ENCODE assay signal across 15 cellular contexts in genomic region chr10:84269773-84270172, GRCh38. TPM values are rescaled to one million over a fixed set of nuclear protein-coding genes. Genes with fewer than 3 reads are reported as not detected.
DNase-seq lines count a peak whose midpoint lies in the region; ATAC-seq and TF ChIP-seq lines count a peak whose summit lies in the region.
"Had no signal": no experiment of that assay in that cellular context is flagged by ENCODE, and none has a peak within 500 bp of the region (broad histone marks: within the 10 kb centered on the region; RNA-seq: fewer than 3 reads in every experiment).

No MANE protein-coding gene starts in this region.

- no peak overlapping the region for H3K27ac ChIP-seq in psoas muscle
- H3K27ac ChIP-seq: parathyroid adenoma had no signal

- TF ChIP-seq CTCF in AG09309 (IDR thresholded peaks at IDR 0.05; ENCODE audit: control insufficient read depth, insufficient read depth, low read depth, low read length, missing control alignments) = no peak
- no peak for TF ChIP-seq CTCF in astrocyte of the cerebellum (IDR thresholded peaks at IDR 0.05; ENCODE audit: low read depth, low read length, missing control alignments)
- TF ChIP-seq CTCF in psoas muscle (IDR thresholded peaks at IDR 0.05) = no peak
- no peak for TF ChIP-seq CTCF in natural killer cell (IDR thresholded peaks at IDR 0.05)

- DNase-seq in AG09309 (ENCODE audit: low read depth) (peak; percentile 72), HS-27A (ENCODE audit: low read depth) (peak; percentile 48), astrocyte of the cerebellum (ENCODE audit: low read depth) (peak; percentile 13), hepatic stellate cell (ENCODE audit: low spot score) (peak; percentile 61), psoas muscle (no peak), NCI-H128 (lab: John Stamatoyannopoulos, UW; ENCODE audit: unreplicated experiment) (no peak), natural killer cell (no peak)
- no peak for DNase-seq in activated CD4-positive, alpha-beta T cell treated with anti-CD3 and anti-CD28 coated beads, Interleukin-2, amount 10 ng/mL, durations not matched to agents 7 days and 5 days
- DNase-seq: C1 segment of cervical spinal cord; MV-4-11; stimulated activated CD4-positive, alpha-beta T cell treated with anti-CD3 and anti-CD28 coated beads, Interleukin-1b, Interleukin-23, amount 100 ng/mL, for 48 hours had no signal

- H3K4me1 Mint-ChIP-seq in activated CD4-positive, alpha-beta T cell treated with anti-CD3 and anti-CD28 coated beads, Interleukin-2, amount 10 ng/mL, durations not matched to agents 7 days and 5 days = peaks cover 22% of the 10 kb centered on the region
- peaks cover 7 to 11% of the 10 kb centered on the region in 2 donors for H3K4me1 Mint-ChIP-seq in natural killer cell

- no peaks in the 10 kb centered on the region for H3K4me1 ChIP-seq in psoas muscle

- H3K4me3 Mint-ChIP-seq in activated CD4-positive, alpha-beta T cell treated with anti-CD3 and anti-CD28 coated beads, Interleukin-2, amount 10 ng/mL, durations not matched to agents 7 days and 5 days = no peak overlapping the region
- H3K4me3 Mint-ChIP-seq in natural killer cell = no peak overlapping the region
- H3K4me3 Mint-ChIP-seq: memory B cell had no signal

- peaks cover 5% of the 10 kb centered on the region for H3K27me3 Mint-ChIP-seq in activated CD4-positive, alpha-beta T cell treated with anti-CD3 and anti-CD28 coated beads, Interleukin-2, amount 10 ng/mL, durations not matched to agents 7 days and 5 days
- H3K27me3 Mint-ChIP-seq in natural killer cell (ENCODE audit: low read depth in 2 of 2) = peaks cover 11% of the 10 kb centered on the region in 2 donors

- ATAC-seq in psoas muscle (no peak), natural killer cell (no peak)
- ATAC-seq: Panc1 had no signal

- CTCF ChIA-PET in activated CD4-positive, alpha-beta T cell treated with anti-CD3 and anti-CD28 coated beads, Interleukin-2, amount 10 ng/mL, durations not matched to agents 7 days and 5 days (lab: Charles Lee) = interaction anchor here (1.5 kb wide), 1 partner anchor 267 kb away, joined by 4 read pairs; no protein-coding TSS in a partner anchor

- no peaks in the 10 kb centered on the region for H3K36me3 Mint-ChIP-seq in activated CD4-positive, alpha-beta T cell treated with anti-CD3 and anti-CD28 coated beads, Interleukin-2, amount 10 ng/mL, durations not matched to agents 7 days and 5 days (ENCODE audit: low read depth)
- no peaks in the 10 kb centered on the region for H3K36me3 Mint-ChIP-seq in natural killer cell
- H3K36me3 Mint-ChIP-seq: memory B cell had no signal

- in situ Hi-C loops in astrocyte of the cerebellum (cut with HindIII; ENCODE audit: low sequenced_read_pairs) = loop anchor here (25.0 kb wide), 1 partner anchor 243 kb away; no protein-coding TSS in a partner anchor

- intact Hi-C loops in psoas muscle (cut with DNase I) = loop anchor here (5.0 to 10.0 kb wide), 2 partner anchors 105 to 108 kb away; no protein-coding TSS in a partner anchor
- intact Hi-C loops in natural killer cell (cut with micrococcal nuclease) = loop anchor here (5.0 kb wide), 2 partner anchors 63 to 83 kb away; no protein-coding TSS in a partner anchor

- no peak overlapping the region for H3K27ac Mint-ChIP-seq in activated CD4-positive, alpha-beta T cell treated with anti-CD3 and anti-CD28 coated beads, Interleukin-2, amount 10 ng/mL, durations not matched to agents 7 days and 5 days
- no peak overlapping the region for H3K27ac Mint-ChIP-seq in natural killer cell
- H3K27ac Mint-ChIP-seq: memory B cell had no signal

- POLR2A ChIA-PET in activated CD4-positive, alpha-beta T cell treated with anti-CD3 and anti-CD28 coated beads, Interleukin-2, amount 10 ng/mL, durations not matched to agents 7 days and 5 days (lab: Charles Lee) = no interaction called here

- WGBS in psoas muscle, 3 donors = 41 to 50% (median 45%) methylated on average over 2 of the region's 2 CpGs

- H3K9me3 Mint-ChIP-seq in activated CD4-positive, alpha-beta T cell treated with anti-CD3 and anti-CD28 coated beads, Interleukin-2, amount 10 ng/mL, durations not matched to agents 7 days and 5 days = no peaks in the 10 kb centered on the region
- H3K9me3 Mint-ChIP-seq in natural killer cell = no peaks in the 10 kb centered on the region
- H3K9me3 Mint-ChIP-seq: memory B cell had no signal

- peaks cover 0 to 17% (median 3%) of the 10 kb centered on the region in 3 donors for H3K27me3 ChIP-seq in psoas muscle (ENCODE audit: insufficient read depth in 3 of 3, low read length in 2 of 3)

- H3K9me3 ChIP-seq in psoas muscle = no peaks in the 10 kb centered on the region

- H3K4me3 ChIP-seq in AG09309 (ENCODE audit: control insufficient read depth, low read depth, low read length) (no peak overlapping the region), astrocyte of the cerebellum (ENCODE audit: low read depth, low read length) (no peak overlapping the region), psoas muscle (no peak overlapping the region)

- H3K36me3 ChIP-seq in psoas muscle (ENCODE audit: insufficient read depth in 1 of 2, low read depth in 1 of 2) = no peaks in the 10 kb centered on the region

RNA-seq across cellular contexts. Expression of gene RGR, which starts 24.9 kb away (rescaled TPM):
- total RNA-seq in activated CD4-positive, alpha-beta T cell treated with anti-CD3 and anti-CD28 coated beads, Interleukin-2, amount 10 ng/mL, durations not matched to agents 7 days and 5 days = not detected
- total RNA-seq in psoas muscle (not detected), natural killer cell (not detected)
- polyA plus RNA-seq in psoas muscle = under 1 TPM; 0.10 to 0.28 (median 0.25) TPM
- total RNA-seq: activated CD8-positive, alpha-beta memory T cell treated with anti-CD3 and anti-CD28 coated beads for 36 hours had no signal

RNA-seq across cellular contexts. Expression of gene LRIT1, which starts 28.4 kb away (rescaled TPM):
- not detected for total RNA-seq in activated CD4-positive, alpha-beta T cell treated with anti-CD3 and anti-CD28 coated beads, Interleukin-2, amount 10 ng/mL, durations not matched to agents 7 days and 5 days
- total RNA-seq in psoas muscle (not detected), natural killer cell (not detected)
- not detected for polyA plus RNA-seq in psoas muscle
- total RNA-seq: activated CD8-positive, alpha-beta memory T cell treated with anti-CD3 and anti-CD28 coated beads for 36 hours had no signal

RNA-seq across cellular contexts. Expression of gene LRIT2, which starts 44.4 kb away (rescaled TPM):
- not detected for total RNA-seq in activated CD4-positive, alpha-beta T cell treated with anti-CD3 and anti-CD28 coated beads, Interleukin-2, amount 10 ng/mL, durations not matched to agents 7 days and 5 days
- total RNA-seq in psoas muscle (not detected), natural killer cell (not detected)
- not detected for polyA plus RNA-seq in psoas muscle
- total RNA-seq: activated CD8-positive, alpha-beta memory T cell treated with anti-CD3 and anti-CD28 coated beads for 36 hours had no signal

RNA-seq across cellular contexts. Expression of gene CCSER2, which starts 58.6 kb away (rescaled TPM):
- 10 to 100 TPM; 86.4 to 93.1 TPM for total RNA-seq in activated CD4-positive, alpha-beta T cell treated with anti-CD3 and anti-CD28 coated beads, Interleukin-2, amount 10 ng/mL, durations not matched to agents 7 days and 5 days
- total RNA-seq in psoas muscle = 100 to 1,000 TPM in 3 of 4 donors, 10 to 100 TPM in 1; 65.7 to 122 (median 114) TPM
- 10 to 100 TPM; 12.5 to 56.4 (median 28.8) TPM for polyA plus RNA-seq in psoas muscle
- total RNA-seq in natural killer cell = 100 to 1,000 TPM; 125 to 158 (median 146) TPM

Comparison
In these comparisons a context has a peak if more than half of its experiments do, and no peak if none do; other contexts are left out.
1. DNase-seq: peak in AG09309 (single experiment), HS-27A (single experiment), astrocyte of the cerebellum (single experiment) and hepatic stellate cell (single experiment); none in activated CD4-positive, alpha-beta T cell treated with anti-CD3 and anti-CD28 coated beads, Interleukin-2, amount 10 ng/mL, durations not matched to agents 7 days and 5 days (single experiment), psoas muscle (0 of 2), NCI-H128 (single experiment) and natural killer cell (single experiment).